In the genomic region with DNA sequence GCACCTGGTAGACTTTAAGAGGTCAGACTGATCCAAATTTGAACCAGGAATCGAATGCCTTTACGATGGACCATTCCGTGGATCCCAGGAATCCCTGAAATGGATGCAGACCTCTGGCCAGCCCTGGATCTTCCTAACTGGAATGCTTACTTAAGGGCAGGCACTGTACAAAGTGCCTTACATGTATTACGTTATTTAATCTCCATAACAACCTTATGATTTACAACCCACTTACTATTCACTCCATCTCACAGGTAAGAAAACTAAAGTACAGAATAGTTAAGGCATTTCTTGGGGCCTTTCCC, we compare ENCODE assay signal across 1 cellular context.
TF ChIP-seq lines count a peak whose summit lies in the region.

No MANE protein-coding gene starts in this region.

TF ChIP-seq in SK-N-SH treated with all-trans-retinoic acid at 6 μM for 48 hours, 23 proteins besides CTCF, POLR2A, EP300 and RAD21:
- no peak for TF ChIP-seq RARB (CRISPR knock-in tag; IDR thresholded peaks at IDR 0.05)
- TF ChIP-seq ARNTL (CRISPR knock-in tag; IDR thresholded peaks at IDR 0.05; ENCODE audit: borderline replicate concordance, low read depth): no peak
- TF ChIP-seq, protein P1, sequence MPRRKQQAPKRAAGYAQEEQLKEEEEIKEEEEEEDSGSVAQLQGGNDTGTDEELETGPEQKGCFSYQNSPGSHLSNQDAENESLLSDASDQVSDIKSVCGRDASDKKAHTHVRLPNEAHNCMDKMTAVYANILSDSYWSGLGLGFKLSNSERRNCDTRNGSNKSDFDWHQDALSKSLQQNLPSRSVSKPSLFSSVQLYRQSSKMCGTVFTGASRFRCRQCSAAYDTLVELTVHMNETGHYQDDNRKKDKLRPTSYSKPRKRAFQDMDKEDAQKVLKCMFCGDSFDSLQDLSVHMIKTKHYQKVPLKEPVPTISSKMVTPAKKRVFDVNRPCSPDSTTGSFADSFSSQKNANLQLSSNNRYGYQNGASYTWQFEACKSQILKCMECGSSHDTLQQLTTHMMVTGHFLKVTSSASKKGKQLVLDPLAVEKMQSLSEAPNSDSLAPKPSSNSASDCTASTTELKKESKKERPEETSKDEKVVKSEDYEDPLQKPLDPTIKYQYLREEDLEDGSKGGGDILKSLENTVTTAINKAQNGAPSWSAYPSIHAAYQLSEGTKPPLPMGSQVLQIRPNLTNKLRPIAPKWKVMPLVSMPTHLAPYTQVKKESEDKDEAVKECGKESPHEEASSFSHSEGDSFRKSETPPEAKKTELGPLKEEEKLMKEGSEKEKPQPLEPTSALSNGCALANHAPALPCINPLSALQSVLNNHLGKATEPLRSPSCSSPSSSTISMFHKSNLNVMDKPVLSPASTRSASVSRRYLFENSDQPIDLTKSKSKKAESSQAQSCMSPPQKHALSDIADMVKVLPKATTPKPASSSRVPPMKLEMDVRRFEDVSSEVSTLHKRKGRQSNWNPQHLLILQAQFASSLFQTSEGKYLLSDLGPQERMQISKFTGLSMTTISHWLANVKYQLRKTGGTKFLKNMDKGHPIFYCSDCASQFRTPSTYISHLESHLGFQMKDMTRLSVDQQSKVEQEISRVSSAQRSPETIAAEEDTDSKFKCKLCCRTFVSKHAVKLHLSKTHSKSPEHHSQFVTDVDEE (CRISPR knock-in tag; IDR thresholded peaks at IDR 0.05): no peak
- no peak for TF ChIP-seq ZFP30 (CRISPR knock-in tag; IDR thresholded peaks at IDR 0.05)
- TF ChIP-seq TCF4 (CRISPR knock-in tag; IDR thresholded peaks at IDR 0.05; ENCODE audit: borderline replicate concordance): no peak
- TF ChIP-seq GLIS3 (CRISPR knock-in tag; IDR thresholded peaks at IDR 0.05): no peak
- TF ChIP-seq ZNF70 (CRISPR knock-in tag; IDR thresholded peaks at IDR 0.05): no peak
- no peak for TF ChIP-seq CSDC2 (CRISPR knock-in tag; IDR thresholded peaks at IDR 0.05)
- TF ChIP-seq ZC3H10 (CRISPR knock-in tag; IDR thresholded peaks at IDR 0.05): no peak
- no peak for TF ChIP-seq ESRRG (CRISPR knock-in tag; IDR thresholded peaks at IDR 0.05)
- no peak for TF ChIP-seq ZNF565 (CRISPR knock-in tag; conservative IDR thresholded peaks at IDR 0.05; ENCODE audit: low read depth)
- TF ChIP-seq, protein P2, sequence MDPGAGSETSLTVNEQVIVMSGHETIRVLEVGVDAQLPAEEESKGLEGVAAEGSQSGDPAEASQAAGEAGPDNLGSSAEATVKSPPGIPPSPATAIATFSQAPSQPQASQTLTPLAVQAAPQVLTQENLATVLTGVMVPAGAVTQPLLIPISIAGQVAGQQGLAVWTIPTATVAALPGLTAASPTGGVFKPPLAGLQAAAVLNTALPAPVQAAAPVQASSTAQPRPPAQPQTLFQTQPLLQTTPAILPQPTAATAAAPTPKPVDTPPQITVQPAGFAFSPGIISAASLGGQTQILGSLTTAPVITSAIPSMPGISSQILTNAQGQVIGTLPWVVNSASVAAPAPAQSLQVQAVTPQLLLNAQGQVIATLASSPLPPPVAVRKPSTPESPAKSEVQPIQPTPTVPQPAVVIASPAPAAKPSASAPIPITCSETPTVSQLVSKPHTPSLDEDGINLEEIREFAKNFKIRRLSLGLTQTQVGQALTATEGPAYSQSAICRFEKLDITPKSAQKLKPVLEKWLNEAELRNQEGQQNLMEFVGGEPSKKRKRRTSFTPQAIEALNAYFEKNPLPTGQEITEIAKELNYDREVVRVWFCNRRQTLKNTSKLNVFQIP (CRISPR knock-in tag; IDR thresholded peaks at IDR 0.05; ENCODE audit: borderline replicate concordance, low read depth): no peak
